Comparison of ENCODE assay signal across 15 cellular contexts in the genomic region with DNA sequence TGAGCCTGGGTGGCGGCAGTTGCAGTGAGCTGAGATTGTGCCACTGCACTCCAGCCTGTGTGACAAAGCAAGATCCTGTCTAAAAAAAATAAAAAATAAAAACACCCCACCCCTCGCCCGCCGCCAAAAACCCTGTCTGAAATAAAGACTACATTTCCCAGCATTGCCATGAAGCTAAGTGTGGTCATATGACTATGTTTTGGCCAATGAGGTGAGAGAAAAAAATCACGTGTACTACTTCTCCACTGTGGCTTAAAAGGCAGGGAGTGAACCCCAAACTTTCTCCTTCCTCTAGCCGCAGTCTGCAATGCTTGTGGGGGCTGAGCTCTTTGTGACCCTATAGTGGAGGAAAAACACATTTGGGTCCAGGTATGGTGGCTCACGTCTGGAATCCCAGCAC. TPM values are rescaled to one million over a fixed set of nuclear protein-coding genes. Genes with fewer than 3 reads are reported as not detected.
A peak's percentile ranks its signal among the peaks of the same experiment; 100 is the strongest.
DNase-seq lines count a peak whose midpoint lies in the region; ATAC-seq, FAIRE-seq and TF ChIP-seq lines count a peak whose summit lies in the region.
"Had no signal": no experiment of that assay in that cellular context is flagged by ENCODE, and none has a peak within 500 bp of the region (broad histone marks: within the 10 kb centered on the region; RNA-seq: fewer than 3 reads in every experiment).

No MANE protein-coding gene starts in this region.

- H3F3A ChIP-seq in GM23248 (ENCODE audit: insufficient read depth) = no peaks in the 10 kb centered on the region

- TF ChIP-seq CTCF in A549 (IDR thresholded peaks at IDR 0.05) = no peak
- TF ChIP-seq CTCF in fibroblast of pulmonary artery (IDR thresholded peaks at IDR 0.05; ENCODE audit: low read length, missing control alignments) = no peak
- no peak for TF ChIP-seq CTCF in osteocyte (IDR thresholded peaks at IDR 0.05)

- H3K4me3 ChIP-seq in A549 = no peak overlapping the region
- no peak overlapping the region for H3K4me3 ChIP-seq in GM23248
- no peak overlapping the region for H3K4me3 ChIP-seq in fibroblast of pulmonary artery (replicated peaks; ENCODE audit: low read depth, low read length)

- H3K9me3 Mint-ChIP-seq in osteocyte (ENCODE audit: unreplicated experiment) (no peaks in the 10 kb centered on the region), T-cell (no peaks in the 10 kb centered on the region)
- H3K9me3 Mint-ChIP-seq: activated T-helper 1 cell treated with anti-CD3 and anti-CD28 coated beads, Interleukin-12 subunit alpha, Interleukin-12 subunit beta, Interleukin-2, Interleukin-4 antibody, amounts not matched to agents 30 ng/mL and 10 ng/mL and 1 ng/mL, durations not matched to agents 14 hours and 24 hours and 36 hours had no signal

- H3K9me2 ChIP-seq in GM23248 (ENCODE audit: insufficient read depth) = no peaks in the 10 kb centered on the region

- H3K4me1 ChIP-seq in A549 (peaks cover 7% of the 10 kb centered on the region; the same call in 2 of the 3 replicates), GM23248 (ENCODE audit: insufficient read depth) (no peaks in the 10 kb centered on the region)

- TF ChIP-seq RAD21 in A549 (conservative IDR thresholded peaks at IDR 0.05 in 1 of 2, IDR thresholded peaks at IDR 0.05 in 1 of 2) = no peak

- peaks cover 2% of the 10 kb centered on the region; the same call in 1 of the 2 replicates for H3K27me3 ChIP-seq in GM23248 (replicated peaks; ENCODE audit: insufficient read depth)

- TF ChIP-seq EP300 in A549 (IDR thresholded peaks at IDR 0.05) = no peak

- H3K27ac ChIP-seq in A549 (no peak overlapping the region), GM23248 (no peak overlapping the region)
- H3K27ac ChIP-seq: HL-60 had no signal

- TF ChIP-seq POLR2A in A549 (IDR thresholded peaks at IDR 0.05; ENCODE audit: low read length) = no peak

- H3K36me3 Mint-ChIP-seq in osteocyte (ENCODE audit: unreplicated experiment) = no peaks in the 10 kb centered on the region
- H3K36me3 Mint-ChIP-seq in T-cell = no peaks in the 10 kb centered on the region

- H3K4me3 Mint-ChIP-seq in osteocyte (ENCODE audit: unreplicated experiment) (no peak overlapping the region), T-cell (no peak overlapping the region)
- H3K4me3 Mint-ChIP-seq: activated T-helper 1 cell treated with anti-CD3 and anti-CD28 coated beads, Interleukin-12 subunit alpha, Interleukin-12 subunit beta, Interleukin-2, Interleukin-4 antibody, amounts not matched to agents 30 ng/mL and 10 ng/mL and 1 ng/mL, durations not matched to agents 14 hours and 24 hours and 36 hours; brain had no signal

- H3K4me2 ChIP-seq in A549 (no peak overlapping the region), GM23248 (ENCODE audit: unreplicated experiment) (no peak overlapping the region)

- CTCF ChIA-PET in A549 (lab: Yijun Ruan, JAX) (interaction anchor here (0.6 kb wide), 1 partner anchor 175 kb away, joined by 3 read pairs; no protein-coding TSS in a partner anchor), T-cell (lab: Charles Lee) (interaction anchor here in 1 of 2 donors (0.6 kb wide), 2 partner anchors 90 to 575 kb away, joined by 3 to 4 read pairs; no protein-coding TSS in a partner anchor)

- H3K36me3 ChIP-seq in GM23248 (ENCODE audit: low read depth) = no peaks in the 10 kb centered on the region

- in situ Hi-C loops in GM23248 (cut with MboI) = no loop called here

- H3K27ac Mint-ChIP-seq in osteocyte (ENCODE audit: unreplicated experiment) (no peak overlapping the region), T-cell (no peak overlapping the region)
- H3K27ac Mint-ChIP-seq: activated T-helper 1 cell treated with anti-CD3 and anti-CD28 coated beads, Interleukin-12 subunit alpha, Interleukin-12 subunit beta, Interleukin-2, Interleukin-4 antibody, amounts not matched to agents 30 ng/mL and 10 ng/mL and 1 ng/mL, durations not matched to agents 14 hours and 24 hours and 36 hours; brain had no signal

- no peaks in the 10 kb centered on the region for H4K20me1 ChIP-seq in GM23248 (ENCODE audit: insufficient read depth)

- ATAC-seq in A549 = no peak
- no peak for ATAC-seq in GM18511 (IDR thresholded peaks at IDR 0.05; ENCODE audit: unreplicated experiment)
- ATAC-seq in T-cell (replicated peaks in 1 of 4) = no peak
- ATAC-seq: esophagus mucosa had no signal

- no peak overlapping the region for H2AFZ ChIP-seq in GM23248

- no peak overlapping the region for H3K9ac ChIP-seq in GM23248

- H3K9me3 ChIP-seq in A549 (no peaks in the 10 kb centered on the region), GM23248 (ENCODE audit: low read depth) (no peaks in the 10 kb centered on the region)

- no peaks in the 10 kb centered on the region for H3K27me3 Mint-ChIP-seq in osteocyte (ENCODE audit: unreplicated experiment)
- peaks cover 7 to 12% of the 10 kb centered on the region in 2 donors for H3K27me3 Mint-ChIP-seq in T-cell

- H3K79me2 ChIP-seq in GM23248 (ENCODE audit: insufficient read depth) = no peaks in the 10 kb centered on the region

- no peak for FAIRE-seq in A549 (lab: Jason Lieb, UNC)
- FAIRE-seq: keratinocyte had no signal

- peaks cover 7% of the 10 kb centered on the region for H3K4me1 Mint-ChIP-seq in osteocyte (ENCODE audit: unreplicated experiment)
- H3K4me1 Mint-ChIP-seq in T-cell = peaks cover 5 to 10% (median 7%) of the 10 kb centered on the region in 3 donors

- peak; percentile 31 to 69 for DNase-seq in A549 (ENCODE audit: low read depth in 1 of 2, low spot score in 1 of 2)
- peak; percentile 44 for DNase-seq in GM23248
- DNase-seq in RPMI8226 = peak; percentile 51
- peak; percentile 26 for DNase-seq in fibroblast of pulmonary artery (ENCODE audit: low read depth)
- DNase-seq in osteocyte (ENCODE audit: extremely low spot score, unreplicated experiment) = no peak
- no peak for DNase-seq in T-cell
- no peak for DNase-seq in GM19238 (ENCODE audit: insufficient read length, low spot score)
- DNase-seq: activated CD4-positive, CD25-positive, alpha-beta regulatory T cell; NCI-H1694 had no signal

- WGBS in A549 (ENCODE audit: missing lambda C conversion rate) = 75% methylated on average over 7 of the region's 7 CpGs
- 42 to 50% methylated on average over 7 of the region's 7 CpGs for WGBS in GM23248 (ENCODE audit: low coverage in 1 of 2, low lambda C conversion rate in 2 of 2, missing lambda C conversion rate in 2 of 2), 2 experiments

- POLR2A ChIA-PET in A549 (lab: Yijun Ruan, JAX) (no interaction called here), T-cell (lab: Charles Lee) (interaction anchor here in 1 of 2 donors (0.6 kb wide), 1 partner anchor 20 kb away, joined by 10 read pairs; no protein-coding TSS in a partner anchor)

TF ChIP-seq in A549, 52 proteins besides CTCF, POLR2A, EP300 and RAD21:
- TF ChIP-seq MAZ (IDR thresholded peaks at IDR 0.05; ENCODE audit: borderline replicate concordance, low read depth, low read length) = no peak
- TF ChIP-seq, protein P1, sequence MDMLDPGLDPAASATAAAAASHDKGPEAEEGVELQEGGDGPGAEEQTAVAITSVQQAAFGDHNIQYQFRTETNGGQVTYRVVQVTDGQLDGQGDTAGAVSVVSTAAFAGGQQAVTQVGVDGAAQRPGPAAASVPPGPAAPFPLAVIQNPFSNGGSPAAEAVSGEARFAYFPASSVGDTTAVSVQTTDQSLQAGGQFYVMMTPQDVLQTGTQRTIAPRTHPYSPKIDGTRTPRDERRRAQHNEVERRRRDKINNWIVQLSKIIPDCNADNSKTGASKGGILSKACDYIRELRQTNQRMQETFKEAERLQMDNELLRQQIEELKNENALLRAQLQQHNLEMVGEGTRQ (IDR thresholded peaks at IDR 0.05) = peak; percentile 88

RNA-seq across cellular contexts. Expression of a gene that starts 54.9 kb away (rescaled TPM):
- 64.4 and 76.6 TPM in 2 replicates for polyA plus RNA-seq in A549 (2011; rRNA removed)
- 85.2 and 98.4 TPM in 2 replicates for polyA plus RNA-seq in A549 (2012; cell fraction: cytosol; rRNA removed)
- 122 and 138 TPM in 2 replicates for polyA plus RNA-seq in A549 (2012; cell fraction: nucleus; rRNA removed)
- 54.5 to 57.2 TPM (median 57.1 TPM) in 3 replicates for polyA plus RNA-seq in A549 (2017; fragmentation: RNase III; extraction: RNeasy Plus Mini Kit Qiagen cat#74134 plus additional on column Dnase treatment)
- polyA minus RNA-seq in A549 (2011; rRNA and poly(A)+ RNA removed) = 185 and 186 TPM in 2 replicates
- total RNA-seq in GM23248 (2014; rRNA removed; shearing (Covaris generic)) = 126 and 134 TPM in 2 replicates
- polyA plus RNA-seq in GM23248 (2016; fragmentation: Nextera tagmentation; extraction: Ambion mirVana) = 98.9 and 104 TPM in 2 replicates
- 121 and 122 TPM in 2 replicates for total RNA-seq in osteocyte
- total RNA-seq in T-cell = 10 to 100 TPM; 43.0 to 78.1 (median 70.8) TPM

Comparison
In these comparisons a context has a peak if more than half of its experiments do, and no peak if none do; other contexts are left out.
1. DNase-seq: peak in A549 (2 of 2), GM23248 (single experiment), RPMI8226 (single experiment) and fibroblast of pulmonary artery (single experiment); none in osteocyte (single experiment), T-cell (0 of 34) and GM19238 (single experiment).